In the genomic region with DNA sequence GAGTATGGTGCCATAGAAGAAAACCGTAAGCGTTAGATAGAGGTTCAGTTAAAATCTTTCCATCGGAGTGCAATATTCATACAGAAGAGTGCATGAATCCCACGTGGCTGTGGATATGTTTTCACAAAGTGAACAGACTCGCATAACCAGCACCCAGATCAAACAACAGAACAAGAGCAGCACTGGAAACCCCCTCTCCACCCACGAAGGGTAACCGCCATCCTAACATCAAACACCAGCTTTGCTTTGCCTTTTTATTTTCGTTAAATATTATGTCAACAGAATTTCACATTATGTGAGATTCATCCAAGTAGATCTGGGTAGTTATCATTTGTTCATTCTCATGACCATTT, we compare ENCODE assay signal across 15 cellular contexts. TPM values are rescaled to one million over a fixed set of nuclear protein-coding genes. Genes with fewer than 3 reads are reported as not detected.
DNase-seq lines count a peak whose midpoint lies in the region; ATAC-seq, FAIRE-seq and TF ChIP-seq lines count a peak whose summit lies in the region.
"Had no signal": no experiment of that assay in that cellular context is flagged by ENCODE, and none has a peak within 500 bp of the region (broad histone marks: within the 10 kb centered on the region; RNA-seq: fewer than 3 reads in every experiment).

No MANE protein-coding gene starts in this region.

- no TSS peak for BruUV-seq in GM12878 (replicated peaks; lab: Mats Ljungman, UMichigan)

- H3K4me3 ChIP-seq in OCI-LY1 (ENCODE audit: low read depth, low read length, poor library complexity, severe bottlenecking) (peak overlapping the region; percentile 0), GM12878 (no peak overlapping the region), left lung (no peak overlapping the region)
- H3K4me3 ChIP-seq: smooth muscle cell had no signal

- H3K4me3 Mint-ChIP-seq in activated CD4-positive, alpha-beta T cell treated with anti-CD3 and anti-CD28 coated beads, Interleukin-2, amount 10 ng/mL, durations not matched to agents 7 days and 5 days, result peak overlapping the region; percentile 54
- H3K4me3 Mint-ChIP-seq: immature natural killer cell, natural killer cell, type B pancreatic cell had no signal

- TF ChIP-seq CTCF in OCI-LY1 (IDR thresholded peaks at IDR 0.05; ENCODE audit: low read length) (no peak), GM12878 (IDR thresholded peaks at IDR 0.05 in 2 of 3, conservative IDR thresholded peaks at IDR 0.05 in 1 of 3; ENCODE audit: control insufficient read depth in 2 of 3, extremely low read depth in 1 of 3, insufficient read depth in 1 of 3, low read depth in 3 of 3, low read length in 3 of 3) (no peak), foreskin keratinocyte (conservative IDR thresholded peaks at IDR 0.05) (no peak), left lung (IDR thresholded peaks at IDR 0.05) (no peak)

- peaks cover 6% of the 10 kb centered on the region for H3K36me3 Mint-ChIP-seq in activated CD4-positive, alpha-beta T cell treated with anti-CD3 and anti-CD28 coated beads, Interleukin-2, amount 10 ng/mL, durations not matched to agents 7 days and 5 days (ENCODE audit: low read depth)
- H3K36me3 Mint-ChIP-seq: immature natural killer cell, natural killer cell, type B pancreatic cell had no signal

- in situ Hi-C loops in GM12878 (cut with MboI), result no loop called here

- H3K36me3 ChIP-seq in OCI-LY1 (ENCODE audit: insufficient read depth, low read length), result peaks cover 22% of the 10 kb centered on the region
- H3K36me3 ChIP-seq in GM12878 (ENCODE audit: control insufficient read depth in 2 of 2, insufficient read depth in 2 of 2, low read length in 1 of 2), result peaks cover 0 to 3% of the 10 kb centered on the region in 2 experiments; a peak in 2 of 4 replicates
- H3K36me3 ChIP-seq in left lung, result no peaks in the 10 kb centered on the region

- RAD21 ChIA-PET in GM12878 (lab: Charles Lee; ENCODE audit: unreplicated experiment), result interaction anchor here (1.0 to 1.4 kb wide), 3 partner anchors 11 to 63 kb away, joined by 3 to 4 read pairs (median 3); no protein-coding TSS in a partner anchor

- H3K9me3 Mint-ChIP-seq in activated CD4-positive, alpha-beta T cell treated with anti-CD3 and anti-CD28 coated beads, Interleukin-2, amount 10 ng/mL, durations not matched to agents 7 days and 5 days, result no peaks in the 10 kb centered on the region
- H3K9me3 Mint-ChIP-seq: immature natural killer cell, natural killer cell, type B pancreatic cell had no signal

- peak overlapping the region; percentile 92 for H3K27ac ChIP-seq in OCI-LY1 (ENCODE audit: low read depth, low read length, poor library complexity, severe bottlenecking)
- H3K27ac ChIP-seq in GM12878 (ENCODE audit: control insufficient read depth, insufficient read depth), result no peak overlapping the region
- H3K27ac ChIP-seq in foreskin keratinocyte, result no peak overlapping the region
- no peak overlapping the region for H3K27ac ChIP-seq in left lung

- peak overlapping the region; percentile 56 for H3K4me2 ChIP-seq in OCI-LY1 (ENCODE audit: low read length)
- H3K4me2 ChIP-seq in GM12878 (ENCODE audit: control insufficient read depth, insufficient read depth), result 0 out of 2 replicates have a peak overlapping the region, but pooled peaks have one; percentile 46
- H3K4me2 ChIP-seq: smooth muscle cell had no signal

- no peak for TF ChIP-seq POLR2A in GM12878 (IDR thresholded peaks at IDR 0.05; ENCODE audit: low read depth, low read length)

- H3K79me2 ChIP-seq in OCI-LY1 (ENCODE audit: insufficient read depth, low read length) (no peaks in the 10 kb centered on the region), GM12878 (ENCODE audit: control insufficient read depth, insufficient read depth, low read length) (no peaks in the 10 kb centered on the region)

- POLR2A ChIA-PET in activated CD4-positive, alpha-beta T cell treated with anti-CD3 and anti-CD28 coated beads, Interleukin-2, amount 10 ng/mL, durations not matched to agents 7 days and 5 days (lab: Charles Lee), result no interaction called here
- POLR2A ChIA-PET in GM12878 (lab: Charles Lee), result interaction anchor here (1.3 kb wide), 1 partner anchor 12 kb away, joined by 3 read pairs; no protein-coding TSS in a partner anchor

- H4K20me1 ChIP-seq in OCI-LY1 (ENCODE audit: insufficient read depth, low read length) (no peaks in the 10 kb centered on the region), GM12878 (ENCODE audit: control insufficient read depth, insufficient read depth) (no peaks in the 10 kb centered on the region)

- TF ChIP-seq RAD21 in GM12878 (IDR thresholded peaks at IDR 0.05; ENCODE audit: insufficient read depth, low read depth, low read length), result no peak

- intact Hi-C loops in GM12878 (cut with micrococcal nuclease; ENCODE audit: unreplicated experiment) (no loop called here), left lung (cut with DNase I) (no loop called here)

- H3K9ac ChIP-seq in OCI-LY1 (ENCODE audit: low read length), result peak overlapping the region; percentile 29; the same call in 1 of the 2 replicates
- H3K9ac ChIP-seq in GM12878 (ENCODE audit: control insufficient read depth, insufficient read depth, low read length), result no peak overlapping the region

- CTCF ChIA-PET in activated CD4-positive, alpha-beta T cell treated with anti-CD3 and anti-CD28 coated beads, Interleukin-2, amount 10 ng/mL, durations not matched to agents 7 days and 5 days (lab: Charles Lee), result interaction anchor here (0.5 to 1.4 kb wide), 4 partner anchors 14 to 273 kb away, joined by 3 to 4 read pairs (median 4); no protein-coding TSS in a partner anchor
- CTCF ChIA-PET in GM12878 (lab: Yijun Ruan, JAX), result interaction anchor here (2.2 to 2.6 kb wide), 2 partner anchors 11 to 28 kb away, joined by 8 to 9 read pairs; no protein-coding TSS in a partner anchor

- H3K4me1 ChIP-seq in OCI-LY1 (ENCODE audit: insufficient read depth, low read length, severe bottlenecking), result peaks cover 69% of the 10 kb centered on the region
- H3K4me1 ChIP-seq in GM12878 (ENCODE audit: control insufficient read depth, insufficient read depth, low read length), result peaks cover 4% of the 10 kb centered on the region; the same call in 1 of the 2 replicates
- peaks cover 3% of the 10 kb centered on the region for H3K4me1 ChIP-seq in foreskin keratinocyte
- H3K4me1 ChIP-seq in left lung, result no peaks in the 10 kb centered on the region

- 18% methylated on average over 8 of the region's 8 CpGs for WGBS in GM12878 (ENCODE audit: insufficient coverage, insufficient replicate concordance, low lambda C conversion rate, missing lambda C conversion rate)

- no peak overlapping the region for H2AFZ ChIP-seq in OCI-LY1 (ENCODE audit: low read length)
- H2AFZ ChIP-seq in GM12878 (ENCODE audit: control insufficient read depth, low read depth, low read length), result peak overlapping the region; percentile 66

- ATAC-seq in GM12878 (peak; percentile 80), foreskin keratinocyte (no peak), left lung (no peak)

- no peak for TF ChIP-seq EP300 in GM12878 (IDR thresholded peaks at IDR 0.05; ENCODE audit: borderline replicate concordance in 1 of 2, control insufficient read depth in 1 of 2, low read depth in 2 of 2, low read length in 2 of 2)

- no peaks in the 10 kb centered on the region for H3K9me2 ChIP-seq in OCI-LY1 (ENCODE audit: low read depth, low read length)

- no peak for FAIRE-seq in GM12878 (lab: Jason Lieb, UNC)
- FAIRE-seq: GM18507 had no signal

- peaks cover 4% of the 10 kb centered on the region; the same call in 1 of the 2 replicates for H3F3A ChIP-seq in OCI-LY1 (ENCODE audit: insufficient read depth, low read length)

- H3K27me3 ChIP-seq in OCI-LY1 (ENCODE audit: insufficient read depth, low read length) (no peaks in the 10 kb centered on the region), GM12878 (replicated peaks in 1 of 2; ENCODE audit: control insufficient read depth in 2 of 2, insufficient read depth in 2 of 2, low read length in 1 of 2) (no peaks in the 10 kb centered on the region), foreskin keratinocyte (peaks cover 20% of the 10 kb centered on the region), left lung (no peaks in the 10 kb centered on the region)

- no peaks in the 10 kb centered on the region for H3K9me3 ChIP-seq in OCI-LY1 (ENCODE audit: low read length)
- no peaks in the 10 kb centered on the region; the same call in 1 of the 3 replicates for H3K9me3 ChIP-seq in GM12878 (replicated peaks; ENCODE audit: control insufficient read depth, insufficient read depth, low read length)
- no peaks in the 10 kb centered on the region for H3K9me3 ChIP-seq in left lung

- DNase-seq in activated CD4-positive, alpha-beta T cell treated with anti-CD3 and anti-CD28 coated beads, Interleukin-2, amount 10 ng/mL, durations not matched to agents 7 days and 5 days, result peak; percentile 59
- DNase-seq in GM12878 (ENCODE audit: low read depth, low spot score) (no peak), foreskin keratinocyte (no peak), left lung (no peak), NCI-H82 (lab: John Stamatoyannopoulos, UW) (no peak), NCI-H128 (lab: John Stamatoyannopoulos, UW; ENCODE audit: unreplicated experiment) (no peak)
- DNase-seq in stimulated activated CD8-positive, alpha-beta memory T cell treated with anti-CD3 and anti-CD28 coated beads, Interleukin-12 subunit alpha, Interleukin-12 subunit beta, amount 100 ng/mL, for 4 hours (ENCODE audit: low read depth), result peak; percentile 25
- DNase-seq: immature natural killer cell, natural killer cell had no signal

- SMC1A ChIA-PET in GM12878 (lab: Charles Lee; ENCODE audit: uncharacterized antibody, unreplicated experiment), result interaction anchor here (0.6 to 2.2 kb wide), 5 partner anchors 11 to 103 kb away, joined by 3 to 7 read pairs (median 4); no protein-coding TSS in a partner anchor

- H3K27me3 Mint-ChIP-seq in activated CD4-positive, alpha-beta T cell treated with anti-CD3 and anti-CD28 coated beads, Interleukin-2, amount 10 ng/mL, durations not matched to agents 7 days and 5 days, result no peaks in the 10 kb centered on the region
- H3K27me3 Mint-ChIP-seq: type B pancreatic cell had no signal

- H3K27ac Mint-ChIP-seq in activated CD4-positive, alpha-beta T cell treated with anti-CD3 and anti-CD28 coated beads, Interleukin-2, amount 10 ng/mL, durations not matched to agents 7 days and 5 days, result peak overlapping the region; percentile 70
- H3K27ac Mint-ChIP-seq: immature natural killer cell, natural killer cell, type B pancreatic cell had no signal

- peaks cover 24% of the 10 kb centered on the region for H3K4me1 Mint-ChIP-seq in activated CD4-positive, alpha-beta T cell treated with anti-CD3 and anti-CD28 coated beads, Interleukin-2, amount 10 ng/mL, durations not matched to agents 7 days and 5 days
- H3K4me1 Mint-ChIP-seq: immature natural killer cell, natural killer cell had no signal

RNA-seq across cellular contexts. Expression of a gene that starts 4.7 kb away (rescaled TPM):
- not detected for total RNA-seq in activated CD4-positive, alpha-beta T cell treated with anti-CD3 and anti-CD28 coated beads, Interleukin-2, amount 10 ng/mL, durations not matched to agents 7 days and 5 days
- not detected in 2 replicates for total RNA-seq in GM12878 (2013; cell fraction: nucleolus; rRNA removed)
- total RNA-seq in GM12878 (2014; rRNA removed) (1.5 and 2.1 TPM in 2 replicates), GM12878 (2014; rRNA removed; fragmentation: Illumina TruSeq; extraction: Trizol) (1.4 TPM in 2 replicates), GM12878 (2021) (0.97 and 0.98 TPM in 2 replicates), foreskin keratinocyte (not detected in 2 replicates), left lung (not detected)
- polyA plus RNA-seq in GM12878 (2011; ENCODE audit: low read depth), result not detected
- polyA plus RNA-seq in GM12878 (2011; rRNA removed) (0.82 and 0.95 TPM in 2 replicates), GM12878 (2014; fragmentation: Illumina TruSeq; extraction: Trizol) (0.62 and 2.4 TPM in 2 replicates), GM12878 (2014; fragmentation: Nextera tagmentation; extraction: Ambion mirVana) (1 to 10 TPM; 1.2 to 1.3 TPM), GM12878 (2014; rRNA removed) (1.4 and 1.7 TPM in 2 replicates), GM12878 (2016; fragmentation: Nextera tagmentation; extraction: Ambion mirVana) (under 1 TPM; 0.56 to 1.00 TPM), foreskin keratinocyte (not detected in 2 replicates)
- 0.67 and 0.85 TPM in 2 replicates for polyA plus RNA-seq in GM12878 (2011; cell fraction: cytosol; rRNA removed)
- polyA plus RNA-seq in GM12878 (2011; cell fraction: nucleus; rRNA removed), result 0.40 and 1.3 TPM in 2 replicates
- 0.20 and 0.24 TPM in 2 replicates for polyA plus RNA-seq in GM12878 (2012)
- 0.36 and 0.44 TPM in 2 replicates for polyA minus RNA-seq in GM12878 (2011; rRNA and poly(A)+ RNA removed)
- not detected in 2 replicates for polyA minus RNA-seq in GM12878 (2011; cell fraction: cytosol; rRNA and poly(A)+ RNA removed)
- not detected in 2 replicates for polyA minus RNA-seq in GM12878 (2011; cell fraction: nucleus; rRNA and poly(A)+ RNA removed)
- total RNA-seq: fibroblast of lung, HT-29, natural killer cell, smooth muscle cell had no signal
- polyA plus RNA-seq: fibroblast of lung, immature natural killer cell, smooth muscle cell had no signal

RNA-seq across cellular contexts. Expression of a gene that starts 55.2 kb away (rescaled TPM):
- 100 to 1,000 TPM; 106 to 110 TPM for total RNA-seq in activated CD4-positive, alpha-beta T cell treated with anti-CD3 and anti-CD28 coated beads, Interleukin-2, amount 10 ng/mL, durations not matched to agents 7 days and 5 days
- total RNA-seq in GM12878 (2013; cell fraction: nucleolus; rRNA removed), result 8.7 and 9.0 TPM in 2 replicates
- total RNA-seq in GM12878 (2014; rRNA removed) (108 and 138 TPM in 2 replicates), GM12878 (2014; rRNA removed; fragmentation: Illumina TruSeq; extraction: Trizol) (50.0 and 63.4 TPM in 2 replicates), GM12878 (2021) (175 and 184 TPM in 2 replicates), foreskin keratinocyte (46.7 and 66.7 TPM in 2 replicates), left lung (10 to 100 TPM in 1 of 2 donors, 1 to 10 TPM in 1; 6.1 to 10.5 TPM)
- polyA plus RNA-seq in GM12878 (2011; ENCODE audit: low read depth), result 28.3 TPM
- polyA plus RNA-seq in GM12878 (2011; rRNA removed) (15.5 and 30.7 TPM in 2 replicates), GM12878 (2014; fragmentation: Illumina TruSeq; extraction: Trizol) (54.2 and 122 TPM in 2 replicates), GM12878 (2014; fragmentation: Nextera tagmentation; extraction: Ambion mirVana) (10 to 100 TPM in 1 of 2 experiments, 1 to 10 TPM in 1; 4.5 to 10.3 TPM), GM12878 (2014; rRNA removed) (85.1 and 106 TPM in 2 replicates), GM12878 (2016; fragmentation: Nextera tagmentation; extraction: Ambion mirVana) (100 to 1,000 TPM in 1 of 2 experiments, 10 to 100 TPM in 1; 44.1 to 213 TPM), foreskin keratinocyte (60.5 and 74.9 TPM in 2 replicates)
- polyA plus RNA-seq in GM12878 (2011; cell fraction: cytosol; rRNA removed), result 62.6 and 64.0 TPM in 2 replicates
- polyA plus RNA-seq in GM12878 (2011; cell fraction: nucleus; rRNA removed), result 35.1 and 48.5 TPM in 2 replicates
- 62.9 and 63.9 TPM in 2 replicates for polyA plus RNA-seq in GM12878 (2012)
- polyA minus RNA-seq in GM12878 (2011; rRNA and poly(A)+ RNA removed), result 31.9 and 48.8 TPM in 2 replicates
- 40.2 and 54.4 TPM in 2 replicates for polyA minus RNA-seq in GM12878 (2011; cell fraction: cytosol; rRNA and poly(A)+ RNA removed)
- polyA minus RNA-seq in GM12878 (2011; cell fraction: nucleus; rRNA and poly(A)+ RNA removed), result 9.1 and 17.0 TPM in 2 replicates

Comparison
In these comparisons a context has a peak if more than half of its experiments do, and no peak if none do; other contexts are left out.
1. DNase-seq: peak in activated CD4-positive, alpha-beta T cell treated with anti-CD3 and anti-CD28 coated beads, Interleukin-2, amount 10 ng/mL, durations not matched to agents 7 days and 5 days (single experiment) and stimulated activated CD8-positive, alpha-beta memory T cell treated with anti-CD3 and anti-CD28 coated beads, Interleukin-12 subunit alpha, Interleukin-12 subunit beta, amount 100 ng/mL, for 4 hours (single experiment); none in GM12878 (single experiment), foreskin keratinocyte (0 of 2), left lung (0 of 2), NCI-H82 (single experiment) and NCI-H128 (single experiment).